ENCODE assay signal across 10 cellular contexts in the genomic region with DNA sequence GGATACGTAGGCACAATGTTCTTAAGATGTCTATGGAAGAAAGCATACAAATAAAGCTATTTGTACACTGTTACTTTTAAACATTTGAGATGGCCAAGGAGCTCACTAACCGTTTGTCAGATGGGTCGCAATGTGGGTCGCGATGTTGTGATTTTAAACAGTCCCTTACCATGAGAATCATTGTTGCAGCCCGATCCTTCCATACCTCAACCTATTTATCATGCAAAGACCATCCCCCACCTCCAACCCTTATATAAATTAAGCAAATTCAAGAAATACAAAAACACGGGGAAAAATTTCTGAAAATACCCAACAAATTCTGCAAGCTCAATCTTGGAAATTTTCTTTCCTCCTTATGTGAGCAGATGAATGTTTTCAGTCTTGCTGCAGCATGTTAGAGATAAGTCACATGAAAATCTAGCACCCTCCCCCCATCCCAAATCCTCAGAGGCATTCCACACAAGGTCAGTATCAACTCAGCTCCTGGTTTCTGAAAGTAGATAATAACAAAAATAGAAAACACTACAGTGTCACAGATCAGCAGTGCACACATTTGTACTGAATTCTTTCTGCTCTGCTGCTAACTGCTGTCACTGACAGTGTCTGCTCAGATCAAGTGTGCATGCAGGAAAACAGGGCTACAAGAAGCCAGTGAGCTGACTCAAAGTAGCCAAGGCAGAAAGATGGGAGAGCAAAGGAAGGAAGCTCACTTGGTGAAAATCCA.
DNase-seq lines count a peak whose midpoint lies in the region; ATAC-seq and TF ChIP-seq lines count a peak whose summit lies in the region.
"Had no signal": no experiment of that assay in that cellular context is flagged by ENCODE, and none has a peak within 500 bp of the region (broad histone marks: within the 10 kb centered on the region; RNA-seq: fewer than 3 reads in every experiment).

No MANE protein-coding gene starts in this region.

- intact Hi-C loops in uterus (cut with DNase I; ENCODE audit: low total_unique reads), result no loop called here

- peaks cover 2% of the 10 kb centered on the region for H3K9me3 Mint-ChIP-seq in activated naive CD8-positive, alpha-beta T cell treated with anti-CD3 and anti-CD28 coated beads, Interleukin-2, amount 50 U/mL, for 24 hours
- peaks cover 3% of the 10 kb centered on the region for H3K9me3 Mint-ChIP-seq in activated naive CD8-positive, alpha-beta T cell treated with anti-CD3 and anti-CD28 coated beads for 36 hours
- peaks cover 0 to 6% (median 2%) of the 10 kb centered on the region in 6 donors for H3K9me3 Mint-ChIP-seq in immature natural killer cell

- H3K4me1 Mint-ChIP-seq in activated naive CD8-positive, alpha-beta T cell treated with anti-CD3 and anti-CD28 coated beads, Interleukin-2, amount 50 U/mL, for 24 hours, result peaks cover 4% of the 10 kb centered on the region
- H3K4me1 Mint-ChIP-seq in activated naive CD8-positive, alpha-beta T cell treated with anti-CD3 and anti-CD28 coated beads for 36 hours, result peaks cover 12% of the 10 kb centered on the region
- H3K4me1 Mint-ChIP-seq in immature natural killer cell, result peaks cover 2 to 19% of the 10 kb centered on the region in 2 donors

- no peaks in the 10 kb centered on the region for H3K27me3 Mint-ChIP-seq in activated naive CD8-positive, alpha-beta T cell treated with anti-CD3 and anti-CD28 coated beads, Interleukin-2, amount 50 U/mL, for 24 hours
- no peaks in the 10 kb centered on the region for H3K27me3 Mint-ChIP-seq in activated naive CD8-positive, alpha-beta T cell treated with anti-CD3 and anti-CD28 coated beads for 36 hours
- H3K27me3 Mint-ChIP-seq in immature natural killer cell (ENCODE audit: low read depth in 3 of 3), result no peaks in the 10 kb centered on the region

- H3K4me3 ChIP-seq in uterus, result no peak overlapping the region
- H3K4me3 ChIP-seq: upper lobe of right lung had no signal

- peak overlapping the region; percentile 10 for H3K27ac Mint-ChIP-seq in activated naive CD8-positive, alpha-beta T cell treated with anti-CD3 and anti-CD28 coated beads, Interleukin-2, amount 50 U/mL, for 24 hours
- no peak overlapping the region for H3K27ac Mint-ChIP-seq in activated naive CD8-positive, alpha-beta T cell treated with anti-CD3 and anti-CD28 coated beads for 36 hours
- peak overlapping the region in 5 of 6 donors; percentile 1 to 55 (median 9) for H3K27ac Mint-ChIP-seq in immature natural killer cell

- DNase-seq in activated naive CD8-positive, alpha-beta T cell treated with anti-CD3 and anti-CD28 coated beads, Interleukin-2, amount 50 U/mL, for 24 hours, result no peak
- no peak for DNase-seq in activated naive CD8-positive, alpha-beta T cell treated with anti-CD3 and anti-CD28 coated beads for 36 hours
- DNase-seq in immature natural killer cell, result no peak
- no peak for DNase-seq in uterus
- no peak for DNase-seq in GM13977 (ENCODE audit: low spot score)
- no peak for DNase-seq in NCI-H1694 (lab: John Stamatoyannopoulos, UW)
- DNase-seq: upper lobe of right lung had no signal

- TF ChIP-seq POLR2A in uterus (IDR thresholded peaks at IDR 0.05), result no peak

- H3K27me3 ChIP-seq in uterus, result no peaks in the 10 kb centered on the region
- H3K27me3 ChIP-seq: upper lobe of right lung had no signal

- H3K9me3 ChIP-seq in uterus, result no peaks in the 10 kb centered on the region
- H3K9me3 ChIP-seq: upper lobe of right lung had no signal

- H3K27ac ChIP-seq in cingulate gyrus (ENCODE audit: low read depth, low read length) (peak overlapping the region; percentile 67), uterus (peak overlapping the region; percentile 25 to 73)
- H3K27ac ChIP-seq: upper lobe of right lung had no signal

- no peaks in the 10 kb centered on the region for H3K4me1 ChIP-seq in uterus
- H3K4me1 ChIP-seq: upper lobe of right lung had no signal

- H3K36me3 Mint-ChIP-seq in activated naive CD8-positive, alpha-beta T cell treated with anti-CD3 and anti-CD28 coated beads, Interleukin-2, amount 50 U/mL, for 24 hours (ENCODE audit: low read depth), result peaks cover 54% of the 10 kb centered on the region
- H3K36me3 Mint-ChIP-seq in activated naive CD8-positive, alpha-beta T cell treated with anti-CD3 and anti-CD28 coated beads for 36 hours, result peaks cover 40% of the 10 kb centered on the region
- H3K36me3 Mint-ChIP-seq in immature natural killer cell, result peaks cover 15 to 46% (median 31%) of the 10 kb centered on the region in 3 donors

- no peak for TF ChIP-seq CTCF in uterus (IDR thresholded peaks at IDR 0.05)
- TF ChIP-seq CTCF in GM13977 (IDR thresholded peaks at IDR 0.05; ENCODE audit: extremely low read depth, insufficient read depth, missing control alignments), result no peak

- H3K4me3 Mint-ChIP-seq in activated naive CD8-positive, alpha-beta T cell treated with anti-CD3 and anti-CD28 coated beads, Interleukin-2, amount 50 U/mL, for 24 hours, result no peak overlapping the region
- no peak overlapping the region for H3K4me3 Mint-ChIP-seq in activated naive CD8-positive, alpha-beta T cell treated with anti-CD3 and anti-CD28 coated beads for 36 hours
- no peak overlapping the region for H3K4me3 Mint-ChIP-seq in immature natural killer cell

- no peak for ATAC-seq in activated naive CD8-positive, alpha-beta T cell treated with anti-CD3 and anti-CD28 coated beads, Interleukin-2, amount 50 U/mL, for 24 hours
- no peak for ATAC-seq in HG02938 (IDR thresholded peaks at IDR 0.05; ENCODE audit: unreplicated experiment)
- ATAC-seq: HCT116, upper lobe of right lung had no signal

- no peaks in the 10 kb centered on the region for H3K36me3 ChIP-seq in uterus

- in situ Hi-C loops in GM13977 (cut with MboI; ENCODE audit: low pct_unique_long_range_greater_than_20kb, low sequenced_read_pairs, unreplicated experiment), result no loop called here
